Comparison of ENCODE assay signal across 21 cellular contexts in genomic region chr18:49531678-49532153, GRCh38. TPM values are rescaled to one million over a fixed set of nuclear protein-coding genes. Genes with fewer than 3 reads are reported as not detected.
DNase-seq lines count a peak whose midpoint lies in the region; TF ChIP-seq lines count a peak whose summit lies in the region.
"Had no signal": no experiment of that assay in that cellular context is flagged by ENCODE, and none has a peak within 500 bp of the region (broad histone marks: within the 10 kb centered on the region; RNA-seq: fewer than 3 reads in every experiment).

No MANE protein-coding gene starts in this region.

- H3K27ac ChIP-seq in Karpas-422 (ENCODE audit: low read length) = no peak overlapping the region
- no peak overlapping the region for H3K27ac ChIP-seq in substantia nigra (ENCODE audit: low read depth, low read length, poor library complexity, severe bottlenecking)
- no peak overlapping the region for H3K27ac ChIP-seq in SJCRH30
- H3K27ac ChIP-seq: body of pancreas, psoas muscle had no signal

- no peaks in the 10 kb centered on the region for H4K20me1 ChIP-seq in Karpas-422 (ENCODE audit: insufficient read depth, low read depth, low read length)

- H3K4me3 Mint-ChIP-seq in CD14-positive monocyte = peak overlapping the region; percentile 62 to 86
- H3K4me3 Mint-ChIP-seq: activated T-cell treated with anti-CD3 and anti-CD28 coated beads, Interleukin-2, amount 50 U/mL, for 24 hours; nephron had no signal

- H3K4me1 ChIP-seq in Karpas-422 (ENCODE audit: low read length) = peaks cover 5% of the 10 kb centered on the region
- H3K4me1 ChIP-seq in SJCRH30 = no peaks in the 10 kb centered on the region
- H3K4me1 ChIP-seq: body of pancreas, psoas muscle had no signal

- peak overlapping the region; percentile 46; the same call in 1 of the 2 replicates for H3K9ac ChIP-seq in Karpas-422 (ENCODE audit: low read length)

- H3K4me3 ChIP-seq in Karpas-422 (ENCODE audit: low read length) = peak overlapping the region; percentile 33; the same call in 1 of the 2 replicates
- no peak overlapping the region for H3K4me3 ChIP-seq in SJCRH30
- H3K4me3 ChIP-seq: body of pancreas, HAP-1, psoas muscle had no signal

- no peaks in the 10 kb centered on the region for H3K79me2 ChIP-seq in Karpas-422 (ENCODE audit: low read length)

- H3K36me3 ChIP-seq in Karpas-422 (ENCODE audit: insufficient read depth, low read length) (no peaks in the 10 kb centered on the region), SJCRH30 (no peaks in the 10 kb centered on the region)
- H3K36me3 ChIP-seq: HAP-1 had no signal

- H3K9me2 ChIP-seq in Karpas-422 (replicated peaks; ENCODE audit: insufficient read depth, low read length) = no peaks in the 10 kb centered on the region

- TF ChIP-seq CTCF in CD14-positive monocyte (IDR thresholded peaks at IDR 0.05) = no peak

- no peaks in the 10 kb centered on the region for H3K9me3 ChIP-seq in Karpas-422 (ENCODE audit: low read length)
- H3K9me3 ChIP-seq in SJCRH30 (replicated peaks) = peaks cover 3% of the 10 kb centered on the region; the same call in 1 of the 2 replicates
- H3K9me3 ChIP-seq: body of pancreas, HAP-1, psoas muscle had no signal

- intact Hi-C loops in CD14-positive monocyte (cut with micrococcal nuclease) = no loop called here

- H3K27me3 ChIP-seq in Karpas-422 (ENCODE audit: low read length) (no peaks in the 10 kb centered on the region), SJCRH30 (no peaks in the 10 kb centered on the region)
- H3K27me3 ChIP-seq: body of pancreas had no signal

- peak overlapping the region; percentile 86 for H2AFZ ChIP-seq in Karpas-422 (ENCODE audit: low read length)

- peak overlapping the region in 4 of 7 donors; percentile 27 to 61 (median 40) for H3K27ac Mint-ChIP-seq in CD14-positive monocyte
- H3K27ac Mint-ChIP-seq: activated naive CD4-positive, alpha-beta T cell treated with anti-CD3 and anti-CD28 coated beads, Interleukin-2, amount 50 U/mL, for 72 hours; activated T-cell treated with anti-CD3 and anti-CD28 coated beads, Interleukin-2, amount 50 U/mL, for 24 hours; nephron had no signal

- no peak for DNase-seq in CD14-positive monocyte (ENCODE audit: low spot score)
- no peak for DNase-seq in Karpas-422
- DNase-seq in SIG-M5 (lab: John Stamatoyannopoulos, UW) = peak; percentile 34
- DNase-seq in left kidney (ENCODE audit: low read depth, low spot score) = peak; percentile 25
- no peak for DNase-seq in substantia nigra (lab: John Stamatoyannopoulos, UW)
- DNase-seq in SJCRH30 = no peak
- DNase-seq in activated CD4-positive, alpha-beta T cell treated with anti-CD3 and anti-CD28 coated beads for 4 hours = no peak
- DNase-seq in hepatic stellate cell (ENCODE audit: low spot score) = no peak
- DNase-seq: activated CD4-positive, alpha-beta T cell treated with anti-CD3 and anti-CD28 coated beads for 48 hours; activated T-cell treated with anti-CD3 and anti-CD28 coated beads, Interleukin-2, amount 50 U/mL, for 24 hours; COR-L47; cortex of kidney; glutamatergic neuron; mammary epithelial cell; NCI-H526 treated with DMSO at 0.1 percent for 48 hours; psoas muscle; stimulated activated naive CD8-positive, alpha-beta T cell treated with anti-CD3 and anti-CD28 coated beads, Interleukin-15, Interleukin-2, amounts not matched to agents 100 U/mL and 50 U/mL, for 24 hours had no signal

- H3K36me3 Mint-ChIP-seq in CD14-positive monocyte = no peaks in the 10 kb centered on the region
- H3K36me3 Mint-ChIP-seq: activated naive CD4-positive, alpha-beta T cell treated with anti-CD3 and anti-CD28 coated beads, Interleukin-2, amount 50 U/mL, for 72 hours had no signal

- H3K4me2 ChIP-seq in Karpas-422 (ENCODE audit: low read depth, low read length, poor library complexity, severe bottlenecking) = peak overlapping the region; percentile 51

- H3K4me1 Mint-ChIP-seq in CD14-positive monocyte = peaks cover 9% of the 10 kb centered on the region
- H3K4me1 Mint-ChIP-seq: nephron had no signal

- peaks cover 4 to 6% (median 5%) of the 10 kb centered on the region in 3 donors for H3K27me3 Mint-ChIP-seq in CD14-positive monocyte (ENCODE audit: low read depth in 3 of 3)

- H3K9me3 Mint-ChIP-seq in CD14-positive monocyte = peaks cover 0 to 7% (median 2%) of the 10 kb centered on the region in 7 donors
- H3K9me3 Mint-ChIP-seq: activated naive CD4-positive, alpha-beta T cell treated with anti-CD3 and anti-CD28 coated beads, Interleukin-2, amount 50 U/mL, for 72 hours had no signal

RNA-seq across cellular contexts. Expression of gene LIPG, which starts 30.1 kb away (rescaled TPM):
- polyA plus RNA-seq in CD14-positive monocyte = not detected
- total RNA-seq in Karpas-422 (2014; rRNA removed; shearing (Covaris generic); ENCODE audit: low replicate concordance) = not detected in 2 replicates
- 37.0 and 37.3 TPM in 2 replicates for total RNA-seq in SJCRH30 (2014; rRNA removed; shearing (Covaris generic))

RNA-seq across cellular contexts. Expression of gene RPL17, which starts 39.5 kb away (rescaled TPM):
- polyA plus RNA-seq in CD14-positive monocyte = 100 to 1,000 TPM; 716 TPM
- total RNA-seq in Karpas-422 (2014; rRNA removed; shearing (Covaris generic); ENCODE audit: low replicate concordance) = 3,471 and 4,272 TPM in 2 replicates
- 3,403 and 3,465 TPM in 2 replicates for total RNA-seq in SJCRH30 (2014; rRNA removed; shearing (Covaris generic))

RNA-seq across cellular contexts. Expression of gene C18orf32, which starts 44.7 kb away (rescaled TPM):
- 100 to 1,000 TPM; 115 to 134 TPM for polyA plus RNA-seq in CD14-positive monocyte
- total RNA-seq in Karpas-422 (2014; rRNA removed; shearing (Covaris generic); ENCODE audit: low replicate concordance) = 21.0 and 24.9 TPM in 2 replicates
- total RNA-seq in SJCRH30 (2014; rRNA removed; shearing (Covaris generic)) = 14.6 and 21.5 TPM in 2 replicates

Comparison
In these comparisons a context has a peak if more than half of its experiments do, and no peak if none do; other contexts are left out.
1. DNase-seq: peak in SIG-M5 (single experiment) and left kidney (single experiment); none in CD14-positive monocyte (single experiment), Karpas-422 (single experiment), substantia nigra (0 of 49), SJCRH30 (0 of 2), activated CD4-positive, alpha-beta T cell treated with anti-CD3 and anti-CD28 coated beads for 4 hours (0 of 2) and hepatic stellate cell (single experiment).
2. RNA of gene LIPG, which starts 30.1 kb away (total RNA-seq): 37.0 to 37.3 TPM in SJCRH30; not detected in Karpas-422; every median in the first group is over 10 times any median in the second.